In the genomic region with DNA sequence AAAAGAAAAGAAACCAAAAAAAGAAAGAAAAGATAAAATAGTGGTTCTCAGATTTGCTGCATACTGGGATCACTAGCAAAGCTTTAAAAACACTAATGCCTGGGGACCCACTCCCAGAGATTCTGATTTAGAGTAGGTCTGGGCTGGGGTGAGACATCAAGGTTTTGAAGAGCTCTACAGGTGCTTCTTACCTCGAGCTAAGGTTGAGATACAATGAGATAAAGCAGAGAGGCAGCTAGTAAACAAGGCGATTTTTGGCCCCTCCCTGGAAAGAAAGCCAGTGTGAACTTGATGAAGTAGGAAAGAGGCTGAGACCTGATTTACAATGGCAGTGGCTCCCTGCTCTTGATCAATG, we compare ENCODE assay signal across 14 cellular contexts.
DNase-seq lines count a peak whose midpoint lies in the region; ATAC-seq, FAIRE-seq and TF ChIP-seq lines count a peak whose summit lies in the region.
"Had no signal": no experiment of that assay in that cellular context is flagged by ENCODE, and none has a peak within 500 bp of the region (broad histone marks: within the 10 kb centered on the region; RNA-seq: fewer than 3 reads in every experiment).

No MANE protein-coding gene starts in this region.

- no peaks in the 10 kb centered on the region for H3K36me3 ChIP-seq in H7 (replicated peaks; ENCODE audit: control insufficient read depth, insufficient read depth, low read length)
- H3K36me3 ChIP-seq: Peyer's patch had no signal

- peak; percentile 76 for FAIRE-seq in GM12892 (lab: Jason Lieb, UNC)

- no peak overlapping the region for H3K4me3 ChIP-seq in H7 (ENCODE audit: insufficient read depth, low read depth, low read length)
- H3K4me3 ChIP-seq: body of pancreas, Peyer's patch had no signal

- TF ChIP-seq POLR2A in GM12892 (IDR thresholded peaks at IDR 0.05; ENCODE audit: low read depth, low read length) = no peak

- ATAC-seq in GM19438 (IDR thresholded peaks at IDR 0.05; ENCODE audit: low read depth, unreplicated experiment) (peak; percentile 28), HG02763 (IDR thresholded peaks at IDR 0.05; ENCODE audit: unreplicated experiment) (peak; percentile 14), HG03432 (IDR thresholded peaks at IDR 0.05; ENCODE audit: unreplicated experiment) (peak; percentile 40), HG03097 (IDR thresholded peaks at IDR 0.05; ENCODE audit: low FRiP score, unreplicated experiment) (no peak)
- ATAC-seq: body of pancreas, foreskin keratinocyte had no signal

- H3K27me3 ChIP-seq in H7 (ENCODE audit: control insufficient read depth, insufficient read depth, low read length) = no peaks in the 10 kb centered on the region
- H3K27me3 ChIP-seq: body of pancreas, foreskin keratinocyte, Peyer's patch had no signal

- DNase-seq in GM12892 (ENCODE audit: insufficient read length) (no peak), H7 (no peak), SHP77 (lab: John Stamatoyannopoulos, UW) (no peak), islet precursor cell (no peak)
- DNase-seq: activated CD4-positive, alpha-beta memory T cell treated with anti-CD3 and anti-CD28 coated beads for 36 hours; activated gamma-delta T cell treated with Interleukin-2 at 50 U/mL for 16 hours; body of pancreas; effector CD4-positive, alpha-beta T cell; foreskin keratinocyte; Peyer's patch had no signal
